1 cellular context compared by ENCODE assay signal in the genomic region with DNA sequence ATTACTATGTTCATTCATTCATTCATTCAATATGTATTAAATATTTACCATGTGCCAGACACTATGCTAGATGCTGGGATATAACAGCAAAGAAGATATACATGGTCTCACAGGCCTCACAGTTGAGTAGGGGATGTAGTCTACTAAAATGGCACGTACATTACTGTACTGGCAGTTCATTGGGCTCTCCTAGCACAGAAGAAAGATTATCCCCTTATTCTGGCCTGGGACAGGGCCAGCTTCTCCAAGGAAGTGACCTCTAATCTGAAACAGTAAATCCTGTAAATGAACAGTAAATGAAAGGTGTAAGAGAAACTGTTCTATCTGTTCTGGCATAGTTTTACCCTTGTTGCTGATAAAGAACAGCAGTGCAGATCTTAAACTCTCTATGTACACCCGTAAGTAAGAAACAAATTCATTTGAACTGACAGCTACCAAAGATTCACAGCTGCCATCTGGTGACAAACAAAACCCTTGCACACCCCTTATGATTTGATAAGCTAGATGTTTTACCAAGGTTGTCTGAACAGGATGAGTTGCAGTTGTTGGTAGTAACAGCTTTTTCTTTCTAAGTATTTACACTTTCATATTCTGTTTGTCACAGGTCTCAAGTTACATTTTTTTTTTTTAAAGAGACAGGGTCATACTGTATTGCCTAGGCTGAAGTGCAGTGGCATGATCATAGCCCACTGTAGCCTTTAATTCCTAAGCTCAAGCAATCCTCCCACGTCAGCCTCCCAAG.
TF ChIP-seq lines count a peak whose summit lies in the region.

No MANE protein-coding gene starts in this region.

TF ChIP-seq in IMR-90, 13 proteins besides CTCF, POLR2A, EP300 and RAD21:
- TF ChIP-seq SMC3 (IDR thresholded peaks at IDR 0.05; ENCODE audit: low read depth, low read length) (no peak), MXI1 (IDR thresholded peaks at IDR 0.05; ENCODE audit: borderline replicate concordance, low read depth, low read length) (no peak), MAZ (IDR thresholded peaks at IDR 0.05; ENCODE audit: borderline replicate concordance, low read depth, low read length) (no peak), CHD1 (IDR thresholded peaks at IDR 0.05; ENCODE audit: low read depth, low read length) (no peak), FOS (IDR thresholded peaks at IDR 0.05; ENCODE audit: low read depth, low read length) (no peak), BHLHE40 (IDR thresholded peaks at IDR 0.05; ENCODE audit: low read depth, low read length) (no peak), USF2 (IDR thresholded peaks at IDR 0.05; ENCODE audit: low read depth, low read length) (no peak), RFX5 (IDR thresholded peaks at IDR 0.05; ENCODE audit: low read depth, low read length) (no peak), NFE2L2 (IDR thresholded peaks at IDR 0.05; ENCODE audit: low read depth, low read length) (no peak), MAFK (IDR thresholded peaks at IDR 0.05; ENCODE audit: low read depth, low read length) (no peak), CEBPB (IDR thresholded peaks at IDR 0.05; ENCODE audit: low read depth, low read length) (no peak), RCOR1 (IDR thresholded peaks at IDR 0.05; ENCODE audit: insufficient replicate concordance, low read length) (no peak)
- TF ChIP-seq, protein P1, sequence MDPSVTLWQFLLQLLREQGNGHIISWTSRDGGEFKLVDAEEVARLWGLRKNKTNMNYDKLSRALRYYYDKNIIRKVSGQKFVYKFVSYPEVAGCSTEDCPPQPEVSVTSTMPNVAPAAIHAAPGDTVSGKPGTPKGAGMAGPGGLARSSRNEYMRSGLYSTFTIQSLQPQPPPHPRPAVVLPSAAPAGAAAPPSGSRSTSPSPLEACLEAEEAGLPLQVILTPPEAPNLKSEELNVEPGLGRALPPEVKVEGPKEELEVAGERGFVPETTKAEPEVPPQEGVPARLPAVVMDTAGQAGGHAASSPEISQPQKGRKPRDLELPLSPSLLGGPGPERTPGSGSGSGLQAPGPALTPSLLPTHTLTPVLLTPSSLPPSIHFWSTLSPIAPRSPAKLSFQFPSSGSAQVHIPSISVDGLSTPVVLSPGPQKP (IDR thresholded peaks at IDR 0.05; ENCODE audit: borderline replicate concordance, low read depth, low read length) = no peak
